ENCODE assay signal across 7 cellular contexts in genomic region chr16:78436846-78437245, GRCh38.
"Had no signal": no experiment of that assay in that cellular context is flagged by ENCODE, and none has a peak within 500 bp of the region (broad histone marks: within the 10 kb centered on the region; RNA-seq: fewer than 3 reads in every experiment).

No MANE protein-coding gene starts in this region.

- H3K27ac ChIP-seq: GM23248 had no signal

- H3K9me3 ChIP-seq: HAP-1 had no signal

- H3K4me3 ChIP-seq: GM23248, HAP-1, K562 had no signal

- H3K36me3 ChIP-seq: HAP-1 had no signal

- ATAC-seq: HCT116 had no signal

- DNase-seq: GOT3, HFFc6, KG1 had no signal

- H3K4me1 ChIP-seq: HAP-1 had no signal
